Comparison of ENCODE assay signal across 15 cellular contexts in the genomic region with DNA sequence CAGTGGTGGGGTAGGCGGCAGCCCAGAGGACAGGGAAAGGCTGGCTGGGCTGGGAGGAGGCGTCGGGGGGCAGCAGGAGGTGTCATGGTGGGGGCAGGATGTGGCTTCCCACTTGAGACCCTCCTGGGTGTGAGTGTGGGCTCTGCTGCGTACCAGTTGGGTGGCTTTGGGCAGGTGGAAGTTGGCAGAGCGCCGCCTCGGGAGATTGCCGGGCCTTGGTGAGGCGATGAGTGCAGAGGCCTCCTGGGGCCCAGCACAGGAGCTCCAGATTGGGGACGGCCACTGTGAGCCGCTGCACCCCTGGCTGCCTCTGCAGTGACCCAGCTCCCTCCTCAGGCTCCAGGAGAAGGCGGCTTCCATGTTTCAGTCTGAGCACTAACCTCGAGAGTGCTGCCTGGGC.
"Had no signal": no experiment of that assay in that cellular context is flagged by ENCODE, and none has a peak within 500 bp of the region (broad histone marks: within the 10 kb centered on the region; RNA-seq: fewer than 3 reads in every experiment).

No MANE protein-coding gene starts in this region.

- H3K9me3 ChIP-seq: colonic mucosa, lower lobe of right lung had no signal

- FAIRE-seq: TTC549 had no signal

- H3K27ac ChIP-seq: colonic mucosa, lower lobe of right lung had no signal

- H3K4me1 ChIP-seq: colonic mucosa had no signal

- DNase-seq: activated CD4-positive, alpha-beta T cell treated with anti-CD3 and anti-CD28 coated beads, Interleukin-2, amount 10 ng/mL, durations not matched to agents 24 days and 14 days; activated CD4-positive, CD25-positive, alpha-beta regulatory T cell; activated CD8-positive, alpha-beta memory T cell treated with anti-CD3 and anti-CD28 coated beads, Interleukin-2, amount 50 U/mL, for 4 hours; activated CD8-positive, alpha-beta T cell treated with anti-CD3 and anti-CD28 coated beads, Interleukin-2, amount 10 ng/mL, durations not matched to agents 7 days and 5 days; activated gamma-delta T cell; activated T-cell treated with anti-CD3 and anti-CD28 coated beads, Interleukin-2, amount 50 U/mL, for 72 hours; caudate nucleus; colonic mucosa; lower lobe of right lung; stimulated activated CD4-positive, alpha-beta T cell treated with anti-CD3 and anti-CD28 coated beads, Interleukin-2, amount 100 ng/mL, for 48 hours; stimulated activated naive CD4-positive, alpha-beta T cell; SW 1271 had no signal

- H3K36me3 ChIP-seq: colonic mucosa, lower lobe of right lung had no signal

- H3K4me3 ChIP-seq: colonic mucosa, lower lobe of right lung had no signal

- ATAC-seq: activated CD8-positive, alpha-beta T cell treated with anti-CD3 and anti-CD28 coated beads, Interleukin-2, amount 10 ng/mL, durations not matched to agents 7 days and 5 days; activated naive CD4-positive, alpha-beta T cell treated with anti-CD3 and anti-CD28 coated beads, Interleukin-2, amount 50 U/mL, for 72 hours; activated T-cell treated with anti-CD3 and anti-CD28 coated beads, Interleukin-2, amount 50 U/mL, for 72 hours; esophagus mucosa; lower lobe of right lung had no signal

- H3K27me3 ChIP-seq: colonic mucosa had no signal
